Comparison of ENCODE assay signal across 8 cellular contexts in the genomic region with DNA sequence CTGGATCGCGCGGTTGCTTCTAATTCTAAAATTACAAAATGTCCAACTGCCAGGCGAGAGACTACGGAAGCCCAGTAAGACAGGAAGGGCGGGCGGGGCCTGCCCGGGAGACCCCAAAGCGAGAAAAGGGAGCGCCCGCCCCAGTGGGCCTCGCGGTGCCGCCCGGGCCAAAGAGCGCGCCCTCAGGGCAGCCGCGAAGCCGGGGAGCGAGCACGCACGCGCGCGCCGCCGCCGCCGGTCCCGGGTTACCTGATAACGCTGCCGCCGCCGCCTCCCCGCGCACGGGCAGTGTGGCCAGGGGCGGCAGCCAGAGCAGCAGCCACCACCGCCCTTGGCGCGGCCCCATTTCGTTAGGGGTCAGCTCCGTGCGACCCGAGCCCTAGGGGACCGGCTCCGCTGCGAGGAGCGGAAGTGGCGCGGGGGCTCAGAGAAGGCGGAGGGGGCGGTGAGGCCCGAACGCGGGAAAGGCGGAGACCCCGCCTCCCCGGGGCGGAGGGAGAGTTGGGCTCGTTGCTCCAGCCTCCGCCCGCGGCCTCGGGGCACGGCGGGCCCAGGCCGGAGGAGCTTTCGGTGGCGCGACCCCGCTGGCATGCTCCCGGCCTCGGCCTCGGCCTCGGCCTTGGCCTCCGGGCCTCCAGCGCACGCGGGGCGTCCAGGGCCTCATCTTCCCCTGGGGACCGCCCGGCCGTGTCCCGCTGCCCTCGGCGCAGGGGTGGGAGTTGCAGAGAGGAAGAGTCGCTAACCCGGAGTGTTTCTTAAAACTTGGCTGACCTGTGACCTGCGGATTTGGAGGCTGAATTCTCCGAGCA. TPM values are rescaled to one million over a fixed set of nuclear protein-coding genes. Genes with fewer than 3 reads are reported as not detected.
DNase-seq lines count a peak whose midpoint lies in the region; ATAC-seq and TF ChIP-seq lines count a peak whose summit lies in the region.

NEMP2 (minus strand) TSS at position 413 of the 809 bp plus-strand sequence; CDS start at position 346, 67 bp downstream.

- no peaks in the 10 kb centered on the region for H3K27me3 Mint-ChIP-seq in activated naive CD8-positive, alpha-beta T cell treated with anti-CD3 and anti-CD28 coated beads, Interleukin-2, amount 10 ng/mL, durations not matched to agents 7 days and 5 days

- H3F3A ChIP-seq in Loucy (ENCODE audit: low read depth): peaks cover 9% of the 10 kb centered on the region

- intact Hi-C loops in heart left ventricle (cut with DNase I): loop anchor here (1.0 to 10.0 kb wide), 10 partner anchors 38 to 260 kb away; partner anchors contain the start of gene NAB1 (in 8 of the 10)

- H3K9me2 ChIP-seq in Loucy (replicated peaks; ENCODE audit: low read depth, low read length): no peaks in the 10 kb centered on the region

- H3K27me3 ChIP-seq in H7 (ENCODE audit: control insufficient read depth, insufficient read depth, low read length): no peaks in the 10 kb centered on the region
- no peaks in the 10 kb centered on the region for H3K27me3 ChIP-seq in Loucy (ENCODE audit: insufficient read depth, low read length, poor library complexity, severe bottlenecking)
- no peaks in the 10 kb centered on the region for H3K27me3 ChIP-seq in heart left ventricle

- H3K4me2 ChIP-seq in Loucy (ENCODE audit: low read depth, low read length, poor library complexity, severe bottlenecking): peak within 1 kb of the TSS; percentile 88

- no peaks in the 10 kb centered on the region for H4K20me1 ChIP-seq in Loucy (ENCODE audit: insufficient read depth, low read length, poor library complexity, severe bottlenecking)

- H3K9me3 ChIP-seq in Loucy (ENCODE audit: insufficient read depth, low read depth, low read length): peaks cover 6% of the 10 kb centered on the region; the same call in 1 of the 2 replicates
- peaks cover 0 to 30% (median 6%) of the 10 kb centered on the region in 12 donors for H3K9me3 ChIP-seq in heart left ventricle

- H3K4me3 ChIP-seq in H7 (ENCODE audit: insufficient read depth, low read depth, low read length): peak within 1 kb of the TSS; percentile 65
- H3K4me3 ChIP-seq in Loucy (ENCODE audit: low read length, poor library complexity, severe bottlenecking): peak within 1 kb of the TSS; percentile 83
- H3K4me3 ChIP-seq in heart left ventricle: peak within 1 kb of the TSS; percentile 67 to 95 (median 79)

- peak within 1 kb of the TSS; percentile 76 for H2AFZ ChIP-seq in Loucy (ENCODE audit: low read length)

- 0 to 1% (median 0%) methylated on average over 50 to 92 of the region's 92 CpGs for WGBS in heart left ventricle, 4 donors

- H3K4me1 Mint-ChIP-seq in activated naive CD8-positive, alpha-beta T cell treated with anti-CD3 and anti-CD28 coated beads, Interleukin-2, amount 10 ng/mL, durations not matched to agents 7 days and 5 days: peaks cover 33% of the 10 kb centered on the region

- TF ChIP-seq POLR2A in heart left ventricle (IDR thresholded peaks at IDR 0.05): peak in 1 of 2 donors; percentile 72

- H3K36me3 ChIP-seq in H7 (replicated peaks; ENCODE audit: control insufficient read depth, insufficient read depth, low read length): no peaks in the 10 kb centered on the region
- H3K36me3 ChIP-seq in Loucy (ENCODE audit: insufficient read depth, low read length): no peaks in the 10 kb centered on the region
- no peaks in the 10 kb centered on the region for H3K36me3 ChIP-seq in heart left ventricle

- H3K9ac ChIP-seq in Loucy (ENCODE audit: low read depth, low read length, poor library complexity, severe bottlenecking): peak within 1 kb of the TSS; percentile 94

- H3K4me3 Mint-ChIP-seq in activated naive CD8-positive, alpha-beta T cell treated with anti-CD3 and anti-CD28 coated beads, Interleukin-2, amount 10 ng/mL, durations not matched to agents 7 days and 5 days: peak within 1 kb of the TSS; percentile 94

- H3K9me3 Mint-ChIP-seq in activated naive CD8-positive, alpha-beta T cell treated with anti-CD3 and anti-CD28 coated beads, Interleukin-2, amount 10 ng/mL, durations not matched to agents 7 days and 5 days: peaks cover 17% of the 10 kb centered on the region

- POLR2A ChIA-PET in activated naive CD8-positive, alpha-beta T cell treated with anti-CD3 and anti-CD28 coated beads, Interleukin-2, amount 10 ng/mL, durations not matched to agents 7 days and 5 days (lab: Charles Lee): interaction anchor here (0.7 to 3.4 kb wide), 15 partner anchors 9 to 126 kb away, joined by 3 to 46 read pairs (median 5); partner anchors contain the start of genes MFSD6 and NAB1

- H3K27ac Mint-ChIP-seq in activated naive CD8-positive, alpha-beta T cell treated with anti-CD3 and anti-CD28 coated beads, Interleukin-2, amount 10 ng/mL, durations not matched to agents 7 days and 5 days: peak within 1 kb of the TSS; percentile 99

- peaks cover 51% of the 10 kb centered on the region for H3K4me1 ChIP-seq in Loucy (ENCODE audit: insufficient read depth, low read length, poor library complexity, severe bottlenecking)
- H3K4me1 ChIP-seq in heart left ventricle: peaks cover 0 to 41% (median 13%) of the 10 kb centered on the region in 12 donors

- no peak for TF ChIP-seq CTCF in Loucy (conservative IDR thresholded peaks at IDR 0.05; ENCODE audit: low read length)
- TF ChIP-seq CTCF in heart left ventricle (IDR thresholded peaks at IDR 0.05): peak in 2 of 12 donors; percentile 10 to 16

- H3K27ac ChIP-seq in heart left ventricle: peak within 1 kb of the TSS; percentile 92 to 99 (median 98)

- H3K36me3 Mint-ChIP-seq in activated naive CD8-positive, alpha-beta T cell treated with anti-CD3 and anti-CD28 coated beads, Interleukin-2, amount 10 ng/mL, durations not matched to agents 7 days and 5 days: peaks cover 29% of the 10 kb centered on the region

- peak; percentile 84 for ATAC-seq in activated naive CD8-positive, alpha-beta T cell treated with anti-CD3 and anti-CD28 coated beads, Interleukin-2, amount 10 ng/mL, durations not matched to agents 7 days and 5 days (ENCODE audit: low read depth)
- peak; percentile 76 to 95 (median 90) for ATAC-seq in heart left ventricle

- DNase-seq in GM03348 (ENCODE audit: low spot score) (peak; percentile 86), H7 (peak; percentile 92), SW 1271 (lab: John Stamatoyannopoulos, UW) (peak; percentile 78 to 87), heart left ventricle (peak; percentile 85 to 92 (median 87)), pons (ENCODE audit: low spot score) (peak; percentile 49), ureter (ENCODE audit: low spot score) (peak; percentile 77)
- peak; percentile 95 for DNase-seq in activated naive CD8-positive, alpha-beta T cell treated with anti-CD3 and anti-CD28 coated beads, Interleukin-2, amount 10 ng/mL, durations not matched to agents 7 days and 5 days

- H3K79me2 ChIP-seq in Loucy (ENCODE audit: insufficient read depth, low read length): peaks cover 39% of the 10 kb centered on the region

RNA-seq across cellular contexts. Expression of gene NEMP2, which starts in this region (rescaled TPM):
- total RNA-seq in H7 (2014; rRNA removed; shearing (Covaris generic)): 2.4 and 2.5 TPM in 2 replicates
- 10 to 100 TPM; 16.2 to 23.1 TPM for total RNA-seq in activated naive CD8-positive, alpha-beta T cell treated with anti-CD3 and anti-CD28 coated beads, Interleukin-2, amount 10 ng/mL, durations not matched to agents 7 days and 5 days
- 1 to 10 TPM in 8 of 9 donors, under 1 TPM in 1; 0.63 to 4.6 (median 2.4) TPM for total RNA-seq in heart left ventricle
- under 1 TPM; 0.42 to 0.73 TPM for polyA plus RNA-seq in heart left ventricle
- 8.2 TPM for total RNA-seq in ureter

Comparison
In these comparisons a context has a peak if more than half of its experiments do, and no peak if none do; other contexts are left out.
1. Peak in every context shown above with its lines: DNase-seq, ATAC-seq, H3K4me3 ChIP-seq and H3K27ac ChIP-seq.